Comparison of ENCODE assay signal across 8 cellular contexts in genomic region chr17:80990921-80991644, GRCh38. TPM values are rescaled to one million over a fixed set of nuclear protein-coding genes. Genes with fewer than 3 reads are reported as not detected.
DNase-seq lines count a peak whose midpoint lies in the region; ATAC-seq and TF ChIP-seq lines count a peak whose summit lies in the region.

No MANE protein-coding gene starts in this region.

- TF ChIP-seq CTCF in AG10803 (conservative IDR thresholded peaks at IDR 0.05; ENCODE audit: low read length), result no peak
- no peak for TF ChIP-seq CTCF in breast epithelium (IDR thresholded peaks at IDR 0.05)

- TF ChIP-seq POLR2A in breast epithelium (IDR thresholded peaks at IDR 0.05), result no peak

- no peaks in the 10 kb centered on the region for H3K36me3 ChIP-seq in breast epithelium
- no peaks in the 10 kb centered on the region for H3K36me3 ChIP-seq in mucosa of stomach (ENCODE audit: control insufficient read depth, insufficient read depth, low read length)

- H3K27me3 ChIP-seq in breast epithelium, result no peaks in the 10 kb centered on the region
- H3K27me3 ChIP-seq in mucosa of stomach (ENCODE audit: control insufficient read depth, insufficient read depth, low read length), result peaks cover 6% of the 10 kb centered on the region

- intact Hi-C loops in breast epithelium (cut with DNase I; ENCODE audit: low total_unique reads), result no loop called here

- DNase-seq in AG10803 (ENCODE audit: low read depth), result no peak
- peak; percentile 18 for DNase-seq in HT-29 (ENCODE audit: low spot score)
- no peak for DNase-seq in breast epithelium (ENCODE audit: low spot score in 2 of 2)
- DNase-seq in T1000 (lab: John Stamatoyannopoulos, UW), result no peak
- no peak for DNase-seq in superior temporal gyrus (ENCODE audit: extremely low spot score)
- DNase-seq in SHP77 treated with DMSO at 0.1 percent for 48 hours (lab: John Stamatoyannopoulos, UW), result no peak

- ATAC-seq in GM18909 (IDR thresholded peaks at IDR 0.05; ENCODE audit: poor library complexity, unreplicated experiment), result no peak

- H3K27ac ChIP-seq in breast epithelium, result peak overlapping the region; percentile 61 to 68

- H3K4me1 ChIP-seq in breast epithelium (peaks cover 0 to 11% of the 10 kb centered on the region in 2 donors), mucosa of stomach (ENCODE audit: control insufficient read depth, insufficient read depth, low read length) (peaks cover 31% of the 10 kb centered on the region)

- H3K4me3 ChIP-seq in AG10803 (ENCODE audit: low read length) (peak overlapping the region; percentile 73), breast epithelium (peak overlapping the region; percentile 85 to 98 (median 93)), mucosa of stomach (ENCODE audit: low read length) (peak overlapping the region; percentile 31)

- peak overlapping the region; percentile 77 for H3K9ac ChIP-seq in mucosa of stomach (ENCODE audit: low read length)

- no peaks in the 10 kb centered on the region for H3K9me3 ChIP-seq in breast epithelium
- H3K9me3 ChIP-seq in mucosa of stomach (ENCODE audit: control insufficient read depth, low read length), result no peaks in the 10 kb centered on the region

RNA-seq across cellular contexts. Expression of gene CHMP6, which starts 0.6 kb away (rescaled TPM):
- 9.7 and 12.7 TPM in 2 replicates for total RNA-seq in HT-29 (2014; rRNA removed; shearing (Covaris generic))
- 10 to 100 TPM; 18.6 to 30.2 (median 27.7) TPM for total RNA-seq in breast epithelium

RNA-seq across cellular contexts. Expression of gene BAIAP2, which starts 43.9 kb away (rescaled TPM):
- 93.8 and 105 TPM in 2 replicates for total RNA-seq in HT-29 (2014; rRNA removed; shearing (Covaris generic))
- 10 to 100 TPM; 21.0 to 47.0 (median 37.6) TPM for total RNA-seq in breast epithelium

Comparison
In these comparisons a context has a peak if more than half of its experiments do, and no peak if none do; other contexts are left out.
1. H3K4me3 ChIP-seq: peak in every context shown above with its lines; median percentile 93 in breast epithelium; 73 in AG10803; 31 in mucosa of stomach.